Comparison of ENCODE assay signal across 16 cellular contexts in genomic region chr19:47623151-47623920, GRCh38. TPM values are rescaled to one million over a fixed set of nuclear protein-coding genes. Genes with fewer than 3 reads are reported as not detected.
DNase-seq lines count a peak whose midpoint lies in the region; ATAC-seq and TF ChIP-seq lines count a peak whose summit lies in the region.
"Had no signal": no experiment of that assay in that cellular context is flagged by ENCODE, and none has a peak within 500 bp of the region (broad histone marks: within the 10 kb centered on the region; RNA-seq: fewer than 3 reads in every experiment).

No MANE protein-coding gene starts in this region.

- H3K27me3 Mint-ChIP-seq in endodermal cell (ENCODE audit: insufficient read depth): no peaks in the 10 kb centered on the region
- H3K27me3 Mint-ChIP-seq: activated CD4-positive, alpha-beta memory T cell treated with anti-CD3 and anti-CD28 coated beads for 36 hours; activated T-helper 17 cell treated with anti-CD3 and anti-CD28 coated beads, Interleukin-2, amount 50 U/mL, for 72 hours; dendritic cell treated with granulocyte-macrophage colony-stimulating factor and Interleukin-4, amounts not matched to agents 40 ng/mL and 50 ng/mL, for 4 days had no signal

- in situ Hi-C loops in gastrocnemius medialis (cut with MboI; ENCODE audit: low sequenced_read_pairs in 4 of 4): no loop called here

- peak overlapping the region; percentile 17 for H3K27ac ChIP-seq in endodermal cell (ENCODE audit: low read depth, low read length)
- peak overlapping the region in 3 of 4 donors; percentile 10 to 51 (median 48) for H3K27ac ChIP-seq in gastrocnemius medialis
- H3K27ac ChIP-seq: pancreas had no signal

- no peak overlapping the region for H3K4me3 Mint-ChIP-seq in endodermal cell
- H3K4me3 Mint-ChIP-seq: activated CD4-positive, alpha-beta memory T cell treated with anti-CD3 and anti-CD28 coated beads for 36 hours; activated T-helper 17 cell treated with anti-CD3 and anti-CD28 coated beads, Interleukin-2, amount 50 U/mL, for 72 hours; dendritic cell treated with granulocyte-macrophage colony-stimulating factor and Interleukin-4, amounts not matched to agents 40 ng/mL and 50 ng/mL, for 4 days had no signal

- H3K36me3 ChIP-seq in endodermal cell (ENCODE audit: control insufficient read depth, insufficient read depth, low read length): peaks cover 21% of the 10 kb centered on the region
- no peaks in the 10 kb centered on the region for H3K36me3 ChIP-seq in gastrocnemius medialis
- H3K36me3 ChIP-seq: pancreas had no signal

- WGBS in endodermal cell (ENCODE audit: insufficient coverage in 1 of 2, insufficient read length in 1 of 2), 2 experiments: 90 to 96% methylated on average over 4 to 12 of the region's 12 CpGs

- no peaks in the 10 kb centered on the region for H3K9me3 Mint-ChIP-seq in endodermal cell
- H3K9me3 Mint-ChIP-seq: activated CD4-positive, alpha-beta memory T cell treated with anti-CD3 and anti-CD28 coated beads for 36 hours; activated T-helper 17 cell treated with anti-CD3 and anti-CD28 coated beads, Interleukin-2, amount 50 U/mL, for 72 hours; dendritic cell treated with granulocyte-macrophage colony-stimulating factor and Interleukin-4, amounts not matched to agents 40 ng/mL and 50 ng/mL, for 4 days had no signal

- H3K27me3 ChIP-seq in endodermal cell (ENCODE audit: control insufficient read depth, insufficient read depth, low read length, poor library complexity, severe bottlenecking) (no peaks in the 10 kb centered on the region), gastrocnemius medialis (no peaks in the 10 kb centered on the region)
- H3K27me3 ChIP-seq: pancreas had no signal

- intact Hi-C loops in left colon (cut with DNase I, micrococcal nuclease): no loop called here
- intact Hi-C loops in gastrocnemius medialis (cut with DNase I; ENCODE audit: low total_unique reads): no loop called here

- peak overlapping the region; percentile 82 for H3K27ac Mint-ChIP-seq in endodermal cell
- H3K27ac Mint-ChIP-seq: activated CD4-positive, alpha-beta memory T cell treated with anti-CD3 and anti-CD28 coated beads for 36 hours had no signal

- H3K4me1 ChIP-seq in endodermal cell (ENCODE audit: control insufficient read depth, insufficient read depth, low read length) (peaks cover 5% of the 10 kb centered on the region), gastrocnemius medialis (peaks cover 29 to 53% of the 10 kb centered on the region in 2 donors)

- H3K4me3 ChIP-seq in endodermal cell (ENCODE audit: low read length) (no peak overlapping the region), gastrocnemius medialis (no peak overlapping the region)
- H3K4me3 ChIP-seq: GM12878, pancreas had no signal

- no peaks in the 10 kb centered on the region for H3K9me3 ChIP-seq in endodermal cell (ENCODE audit: control insufficient read depth, low read length)
- H3K9me3 ChIP-seq in gastrocnemius medialis: no peaks in the 10 kb centered on the region
- H3K9me3 ChIP-seq: pancreas had no signal

- H3K4me1 Mint-ChIP-seq in endodermal cell: peaks cover 36% of the 10 kb centered on the region

- no peak for TF ChIP-seq POLR2A in gastrocnemius medialis (IDR thresholded peaks at IDR 0.05)

- peak; percentile 35 for ATAC-seq in left colon
- no peak for ATAC-seq in gastrocnemius medialis
- no peak for ATAC-seq in HG02938 (IDR thresholded peaks at IDR 0.05; ENCODE audit: unreplicated experiment)
- no peak for ATAC-seq in HG03135 (IDR thresholded peaks at IDR 0.05; ENCODE audit: unreplicated experiment)
- no peak for ATAC-seq in HG02884 (IDR thresholded peaks at IDR 0.05; ENCODE audit: unreplicated experiment)
- ATAC-seq: activated T-helper 17 cell treated with anti-CD3 and anti-CD28 coated beads, Interleukin-2, amount 50 U/mL, for 72 hours; GM12878 had no signal

- no peak for TF ChIP-seq CTCF in endodermal cell (conservative IDR thresholded peaks at IDR 0.05)
- TF ChIP-seq CTCF in gastrocnemius medialis (IDR thresholded peaks at IDR 0.05 in 4 of 5, conservative IDR thresholded peaks at IDR 0.05 in 1 of 5): no peak

- no peak overlapping the region for H3K9ac ChIP-seq in endodermal cell (ENCODE audit: extremely low read depth, low read length, poor library complexity, severe bottlenecking)

- peaks cover 25% of the 10 kb centered on the region for H3K36me3 Mint-ChIP-seq in endodermal cell (ENCODE audit: low read depth)

- DNase-seq in LHCN-M2 (ENCODE audit: low read depth) (peak; percentile 29), endodermal cell (no peak), left colon (no peak), gastrocnemius medialis (no peak)
- DNase-seq: activated CD4-positive, alpha-beta memory T cell treated with anti-CD3 and anti-CD28 coated beads for 36 hours; C1 segment of cervical spinal cord; midbrain; pancreas had no signal

RNA-seq across cellular contexts. Expression of gene BICRA, which starts 14.4 kb away (rescaled TPM):
- total RNA-seq in LHCN-M2 (2014; rRNA removed) (1.8 and 4.2 TPM in 2 replicates), endodermal cell (10 to 100 TPM; 30.0 to 30.1 TPM), left colon (10 to 100 TPM; 14.9 to 16.8 TPM), gastrocnemius medialis (10 to 100 TPM in 3 of 4 donors, 1 to 10 TPM in 1; 8.4 to 35.2 (median 28.7) TPM)
- 5.0 TPM for polyA plus RNA-seq in LHCN-M2 (2012)
- polyA plus RNA-seq in endodermal cell (2013, experiment 1 of 2): 20.1 TPM
- 19.1 TPM for polyA plus RNA-seq in endodermal cell (2013, experiment 2 of 2)

RNA-seq across cellular contexts. Expression of gene ZNF541, which starts 50.4 kb away (rescaled TPM):
- total RNA-seq in LHCN-M2 (2014; rRNA removed) (not detected in 2 replicates), endodermal cell (not detected), left colon (under 1 TPM in 1 of 2 donors, not detected in 1; 0.11 TPM), gastrocnemius medialis (not detected)
- not detected for polyA plus RNA-seq in LHCN-M2 (2012)
- not detected for polyA plus RNA-seq in endodermal cell (2013, experiment 1 of 2)
- not detected for polyA plus RNA-seq in endodermal cell (2013, experiment 2 of 2)
- total RNA-seq: astrocyte, HT-29 had no signal
